Comparison of ENCODE assay signal across 39 cellular contexts in the genomic region with DNA sequence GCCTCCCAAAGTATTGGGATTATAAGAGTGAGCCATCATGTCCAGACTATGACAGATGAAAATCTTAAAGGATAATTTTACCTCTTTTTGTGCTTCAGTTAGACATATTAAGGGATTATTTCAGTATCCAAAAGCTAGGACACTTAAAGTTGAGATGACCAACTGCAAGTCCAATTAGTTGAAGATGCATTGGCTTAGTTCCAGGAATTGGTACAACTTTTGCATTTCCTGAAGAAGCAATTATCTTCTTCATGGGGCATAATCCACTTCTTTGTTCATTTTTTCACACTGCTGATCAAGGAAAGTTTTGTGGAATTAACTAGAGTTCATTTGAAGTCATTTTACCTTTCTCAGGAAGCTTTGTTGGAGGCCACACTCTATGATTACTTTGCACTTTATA.
"Had no signal": no experiment of that assay in that cellular context is flagged by ENCODE, and none has a peak within 500 bp of the region (broad histone marks: within the 10 kb centered on the region; RNA-seq: fewer than 3 reads in every experiment).

No MANE protein-coding gene starts in this region.

- H3K36me3 ChIP-seq: adrenal gland, ascending aorta, brain microvascular endothelial cell, breast epithelium, cardiac muscle cell had no signal

- H3K4me3 ChIP-seq: adrenal gland, ascending aorta, body of pancreas, breast epithelium, cardiac muscle cell had no signal

- ATAC-seq: activated naive CD4-positive, alpha-beta T cell treated with anti-CD3 and anti-CD28 coated beads, Interleukin-2, amount 50 U/mL, for 72 hours; activated naive CD8-positive, alpha-beta T cell treated with anti-CD3 and anti-CD28 coated beads, Interleukin-2, amount 50 U/mL, for 24 hours; activated T-cell treated with anti-CD3 and anti-CD28 coated beads, Interleukin-2, amount 50 U/mL, for 4 hours; activated T-cell treated with anti-CD3 and anti-CD28 coated beads, Interleukin-2, amount 50 U/mL, for 72 hours; activated T-helper 17 cell treated with anti-CD3 and anti-CD28 coated beads, Interleukin-2, amount 50 U/mL, for 72 hours; body of pancreas had no signal

- H3K27me3 ChIP-seq: adrenal gland, ascending aorta, body of pancreas, brain microvascular endothelial cell, breast epithelium, cardiac muscle cell had no signal

- DNase-seq: activated effector memory CD4-positive, alpha-beta T cell treated with anti-CD3 and anti-CD28 coated beads, Interleukin-2, amount 50 U/mL, for 16 hours; activated effector memory CD4-positive, alpha-beta T cell treated with Interleukin-2 at 50 U/mL for 16 hours; activated gamma-delta T cell; activated gamma-delta T cell treated with Interleukin-2 at 50 U/mL for 16 hours; activated naive CD4-positive, alpha-beta T cell; activated naive CD4-positive, alpha-beta T cell treated with anti-CD3 and anti-CD28 coated beads for 36 hours; activated naive CD4-positive, alpha-beta T cell treated with anti-CD3 and anti-CD28 coated beads, Interleukin-2, amount 10 ng/mL, durations not matched to agents 7 days and 5 days; activated naive CD4-positive, alpha-beta T cell treated with anti-CD3 and anti-CD28 coated beads, Interleukin-2, amount 50 U/mL, for 16 hours; activated naive CD4-positive, alpha-beta T cell treated with Interleukin-2 at 50 U/mL for 16 hours; activated naive CD8-positive, alpha-beta T cell treated with anti-CD3 and anti-CD28 coated beads for 36 hours; activated naive CD8-positive, alpha-beta T cell treated with anti-CD3 and anti-CD28 coated beads, Interleukin-2, amount 10 ng/mL, durations not matched to agents 7 days and 5 days; activated naive CD8-positive, alpha-beta T cell treated with anti-CD3 and anti-CD28 coated beads, Interleukin-2, amount 50 U/mL, for 24 hours; activated T-cell treated with anti-CD3 and anti-CD28 coated beads, Interleukin-2, amount 50 U/mL, for 1 hour; activated T-cell treated with anti-CD3 and anti-CD28 coated beads, Interleukin-2, amount 50 U/mL, for 24 hours; activated T-cell treated with anti-CD3 and anti-CD28 coated beads, Interleukin-2, amount 50 U/mL, for 4 hours; activated T-cell treated with anti-CD3 and anti-CD28 coated beads, Interleukin-2, amount 50 U/mL, for 48 hours; activated T-cell treated with anti-CD3 and anti-CD28 coated beads, Interleukin-2, amount 50 U/mL, for 72 hours; adrenal gland; amniotic stem cell; amygdala; anterior cingulate cortex; aorta; body of pancreas; brain microvascular endothelial cell; caudate nucleus; central memory CD4-positive, alpha-beta T cell; cerebellar nuclear complex had no signal

- H3K27ac Mint-ChIP-seq: activated naive CD4-positive, alpha-beta T cell treated with anti-CD3 and anti-CD28 coated beads for 36 hours; activated naive CD4-positive, alpha-beta T cell treated with anti-CD3 and anti-CD28 coated beads, Interleukin-2, amount 10 ng/mL, durations not matched to agents 7 days and 5 days; activated naive CD4-positive, alpha-beta T cell treated with anti-CD3 and anti-CD28 coated beads, Interleukin-2, amount 50 U/mL, for 24 hours; activated naive CD4-positive, alpha-beta T cell treated with anti-CD3 and anti-CD28 coated beads, Interleukin-2, amount 50 U/mL, for 72 hours; activated naive CD8-positive, alpha-beta T cell; activated naive CD8-positive, alpha-beta T cell treated with anti-CD3 and anti-CD28 coated beads for 36 hours; activated naive CD8-positive, alpha-beta T cell treated with anti-CD3 and anti-CD28 coated beads, Interleukin-2, amount 10 ng/mL, durations not matched to agents 7 days and 5 days; activated naive CD8-positive, alpha-beta T cell treated with anti-CD3 and anti-CD28 coated beads, Interleukin-2, amount 50 U/mL, for 24 hours; activated T-cell treated with anti-CD3 and anti-CD28 coated beads, Interleukin-2, amount 50 U/mL, for 24 hours; activated T-cell treated with anti-CD3 and anti-CD28 coated beads, Interleukin-2, amount 50 U/mL, for 72 hours; activated T-helper 1 cell treated with anti-CD3 and anti-CD28 coated beads, Interleukin-12 subunit alpha, Interleukin-12 subunit beta, Interleukin-2, Interleukin-4 antibody, amounts not matched to agents 30 ng/mL and 10 ng/mL and 1 ng/mL, durations not matched to agents 14 hours and 24 hours and 36 hours; activated T-helper 17 cell treated with anti-CD3 and anti-CD28 coated beads, Interleukin-2, amount 50 U/mL, for 72 hours; activated T-helper 2 cell treated with anti-CD3 and anti-CD28 coated beads, Interferon-gamma antibody, Interleukin-2, Interleukin-4, amounts not matched to agents 10 μg/mL and 5 μg/mL and 100 μg/mL, durations not matched to agents 14 hours and 24 hours and 36 hours; brain had no signal

- H3K36me3 Mint-ChIP-seq: activated naive CD4-positive, alpha-beta T cell treated with anti-CD3 and anti-CD28 coated beads, Interleukin-2, amount 10 ng/mL, durations not matched to agents 7 days and 5 days; activated naive CD4-positive, alpha-beta T cell treated with anti-CD3 and anti-CD28 coated beads, Interleukin-2, amount 50 U/mL, for 24 hours; activated naive CD4-positive, alpha-beta T cell treated with anti-CD3 and anti-CD28 coated beads, Interleukin-2, amount 50 U/mL, for 72 hours; activated naive CD8-positive, alpha-beta T cell; activated naive CD8-positive, alpha-beta T cell treated with anti-CD3 and anti-CD28 coated beads for 36 hours; activated naive CD8-positive, alpha-beta T cell treated with anti-CD3 and anti-CD28 coated beads, Interleukin-2, amount 10 ng/mL, durations not matched to agents 7 days and 5 days; brain had no signal

- H3K4me1 Mint-ChIP-seq: activated naive CD4-positive, alpha-beta T cell treated with anti-CD3 and anti-CD28 coated beads, Interleukin-2, amount 10 ng/mL, durations not matched to agents 7 days and 5 days; activated naive CD4-positive, alpha-beta T cell treated with anti-CD3 and anti-CD28 coated beads, Interleukin-2, amount 50 U/mL, for 24 hours; activated naive CD8-positive, alpha-beta T cell treated with anti-CD3 and anti-CD28 coated beads for 36 hours; activated naive CD8-positive, alpha-beta T cell treated with anti-CD3 and anti-CD28 coated beads, Interleukin-2, amount 10 ng/mL, durations not matched to agents 7 days and 5 days; activated naive CD8-positive, alpha-beta T cell treated with anti-CD3 and anti-CD28 coated beads, Interleukin-2, amount 50 U/mL, for 24 hours; activated T-helper 17 cell treated with anti-CD3 and anti-CD28 coated beads, Interleukin-2, amount 50 U/mL, for 72 hours; central memory CD8-positive, alpha-beta T cell had no signal

- H3K4me3 Mint-ChIP-seq: activated naive CD4-positive, alpha-beta T cell treated with anti-CD3 and anti-CD28 coated beads for 36 hours; activated naive CD4-positive, alpha-beta T cell treated with anti-CD3 and anti-CD28 coated beads, Interleukin-2, amount 10 ng/mL, durations not matched to agents 7 days and 5 days; activated naive CD4-positive, alpha-beta T cell treated with anti-CD3 and anti-CD28 coated beads, Interleukin-2, amount 50 U/mL, for 24 hours; activated naive CD8-positive, alpha-beta T cell; activated naive CD8-positive, alpha-beta T cell treated with anti-CD3 and anti-CD28 coated beads for 36 hours; activated naive CD8-positive, alpha-beta T cell treated with anti-CD3 and anti-CD28 coated beads, Interleukin-2, amount 10 ng/mL, durations not matched to agents 7 days and 5 days; activated naive CD8-positive, alpha-beta T cell treated with anti-CD3 and anti-CD28 coated beads, Interleukin-2, amount 50 U/mL, for 24 hours; activated T-cell treated with anti-CD3 and anti-CD28 coated beads, Interleukin-2, amount 50 U/mL, for 24 hours; activated T-cell treated with anti-CD3 and anti-CD28 coated beads, Interleukin-2, amount 50 U/mL, for 4 hours; activated T-cell treated with anti-CD3 and anti-CD28 coated beads, Interleukin-2, amount 50 U/mL, for 72 hours; activated T-helper 1 cell treated with anti-CD3 and anti-CD28 coated beads, Interleukin-12 subunit alpha, Interleukin-12 subunit beta, Interleukin-2, Interleukin-4 antibody, amounts not matched to agents 30 ng/mL and 10 ng/mL and 1 ng/mL, durations not matched to agents 14 hours and 24 hours and 36 hours; activated T-helper 17 cell treated with anti-CD3 and anti-CD28 coated beads, Interleukin-2, amount 50 U/mL, for 72 hours; brain; central memory CD8-positive, alpha-beta T cell had no signal

- H3K27me3 Mint-ChIP-seq: brain had no signal

- H3K9me3 ChIP-seq: adrenal gland, ascending aorta, body of pancreas, breast epithelium had no signal

- H3K4me1 ChIP-seq: adrenal gland, body of pancreas, breast epithelium had no signal

- FAIRE-seq: astrocyte had no signal

- H3K9me3 Mint-ChIP-seq: activated naive CD4-positive, alpha-beta T cell treated with anti-CD3 and anti-CD28 coated beads for 36 hours; activated naive CD4-positive, alpha-beta T cell treated with anti-CD3 and anti-CD28 coated beads, Interleukin-2, amount 10 ng/mL, durations not matched to agents 7 days and 5 days; activated naive CD4-positive, alpha-beta T cell treated with anti-CD3 and anti-CD28 coated beads, Interleukin-2, amount 50 U/mL, for 24 hours; activated naive CD4-positive, alpha-beta T cell treated with anti-CD3 and anti-CD28 coated beads, Interleukin-2, amount 50 U/mL, for 72 hours; activated naive CD8-positive, alpha-beta T cell treated with anti-CD3 and anti-CD28 coated beads for 36 hours; activated naive CD8-positive, alpha-beta T cell treated with anti-CD3 and anti-CD28 coated beads, Interleukin-2, amount 10 ng/mL, durations not matched to agents 7 days and 5 days; activated naive CD8-positive, alpha-beta T cell treated with anti-CD3 and anti-CD28 coated beads, Interleukin-2, amount 50 U/mL, for 24 hours; activated T-cell treated with anti-CD3 and anti-CD28 coated beads, Interleukin-2, amount 50 U/mL, for 24 hours; activated T-cell treated with anti-CD3 and anti-CD28 coated beads, Interleukin-2, amount 50 U/mL, for 4 hours; activated T-cell treated with anti-CD3 and anti-CD28 coated beads, Interleukin-2, amount 50 U/mL, for 72 hours; activated T-helper 1 cell treated with anti-CD3 and anti-CD28 coated beads, Interleukin-12 subunit alpha, Interleukin-12 subunit beta, Interleukin-2, Interleukin-4 antibody, amounts not matched to agents 30 ng/mL and 10 ng/mL and 1 ng/mL, durations not matched to agents 14 hours and 24 hours and 36 hours; activated T-helper 17 cell treated with anti-CD3 and anti-CD28 coated beads, Interleukin-2, amount 50 U/mL, for 72 hours; activated T-helper 2 cell treated with anti-CD3 and anti-CD28 coated beads, Interferon-gamma antibody, Interleukin-2, Interleukin-4, amounts not matched to agents 10 μg/mL and 5 μg/mL and 100 μg/mL, durations not matched to agents 14 hours and 24 hours and 36 hours; central memory CD8-positive, alpha-beta T cell had no signal

- H3K27ac ChIP-seq: adrenal gland, ascending aorta, body of pancreas, brain microvascular endothelial cell, breast epithelium, cardiac muscle cell had no signal
